Comparison of ENCODE assay signal across 10 cellular contexts in the genomic region with DNA sequence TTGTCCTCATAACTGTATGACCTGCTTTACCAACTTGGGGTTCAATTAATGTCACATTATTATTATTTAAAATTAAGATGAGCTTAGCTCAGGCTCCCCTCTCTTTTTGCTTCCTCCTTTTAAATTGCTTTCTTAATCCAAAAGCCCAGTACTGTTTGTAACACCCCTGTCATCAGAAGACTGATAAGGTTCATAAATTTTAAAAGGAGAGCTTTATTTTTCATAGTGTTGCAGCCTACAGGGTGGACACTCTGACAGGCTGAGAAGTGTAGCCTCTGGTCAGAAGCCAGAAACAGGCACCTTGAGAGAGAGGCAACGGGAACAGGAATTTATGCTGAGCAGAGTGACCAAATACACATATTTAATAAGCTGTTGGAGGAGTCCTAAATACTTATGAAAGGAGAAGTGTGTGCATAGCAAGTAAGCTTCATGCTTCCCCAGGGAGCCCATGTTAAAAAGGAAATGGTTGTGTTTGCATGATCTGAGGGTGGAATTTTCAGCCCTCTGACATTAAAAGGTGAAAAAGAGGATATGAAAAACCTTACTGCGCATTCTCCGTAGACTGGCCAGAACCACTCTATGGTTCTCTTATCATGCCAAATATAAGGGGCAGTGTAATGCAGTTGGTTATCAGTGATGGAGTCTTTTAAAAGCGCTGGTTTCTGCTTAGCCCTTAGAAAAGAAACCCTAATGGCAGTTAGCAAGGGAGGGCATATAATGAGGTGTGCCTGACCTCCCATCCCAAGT. TPM values are rescaled to one million over a fixed set of nuclear protein-coding genes. Genes with fewer than 3 reads are reported as not detected.
DNase-seq lines count a peak whose midpoint lies in the region; ATAC-seq and TF ChIP-seq lines count a peak whose summit lies in the region.
"Had no signal": no experiment of that assay in that cellular context is flagged by ENCODE, and none has a peak within 500 bp of the region (broad histone marks: within the 10 kb centered on the region; RNA-seq: fewer than 3 reads in every experiment).

No MANE protein-coding gene starts in this region.

- DNase-seq in vagina (ENCODE audit: extremely low spot score in 2 of 2) (no peak), coronary artery (ENCODE audit: low spot score) (no peak), NCI-H345 treated with DMSO at 0.1 percent for 48 hours (lab: John Stamatoyannopoulos, UW; ENCODE audit: unreplicated experiment) (no peak)
- no peak for DNase-seq in activated CD8-positive, alpha-beta T cell treated with anti-CD3 and anti-CD28 coated beads, Interleukin-2, amount 10 ng/mL, durations not matched to agents 7 days and 5 days
- DNase-seq: HCEC 1CT, NCI-H82 had no signal

- TF ChIP-seq CTCF in OCI-LY3 (IDR thresholded peaks at IDR 0.05; ENCODE audit: low read depth, low read length) (no peak), vagina (IDR thresholded peaks at IDR 0.05) (no peak), coronary artery (IDR thresholded peaks at IDR 0.05) (no peak)

- H3K36me3 Mint-ChIP-seq in activated CD8-positive, alpha-beta T cell treated with anti-CD3 and anti-CD28 coated beads, Interleukin-2, amount 10 ng/mL, durations not matched to agents 7 days and 5 days (ENCODE audit: low read depth): no peaks in the 10 kb centered on the region

- H2AFZ ChIP-seq in OCI-LY3 (ENCODE audit: low read depth, low read length): peak overlapping the region; percentile 61

- no peaks in the 10 kb centered on the region for H3K27me3 ChIP-seq in BLaER1
- H3K27me3 ChIP-seq in OCI-LY3 (ENCODE audit: low read depth, low read length): no peaks in the 10 kb centered on the region
- no peaks in the 10 kb centered on the region for H3K27me3 ChIP-seq in vagina

- no peak overlapping the region for H3K27ac Mint-ChIP-seq in activated CD8-positive, alpha-beta T cell treated with anti-CD3 and anti-CD28 coated beads, Interleukin-2, amount 10 ng/mL, durations not matched to agents 7 days and 5 days

- peaks cover 10% of the 10 kb centered on the region; the same call in 1 of the 2 replicates for H3K9me3 ChIP-seq in BLaER1
- 0 out of 2 replicates have a peak, but pooled peaks cover 4% of the 10 kb centered on the region for H3K9me3 ChIP-seq in OCI-LY3 (ENCODE audit: insufficient read depth, low read length)
- H3K9me3 ChIP-seq in vagina: no peaks in the 10 kb centered on the region

- H3K4me3 ChIP-seq in BLaER1: peak overlapping the region; percentile 36; the same call in 1 of the 2 replicates
- peak overlapping the region; percentile 28 for H3K4me3 ChIP-seq in OCI-LY3 (ENCODE audit: low read length)
- no peak overlapping the region for H3K4me3 ChIP-seq in vagina
- no peak overlapping the region for H3K4me3 ChIP-seq in coronary artery

- H4K20me1 ChIP-seq in BLaER1 (no peaks in the 10 kb centered on the region), OCI-LY3 (ENCODE audit: insufficient read depth, low read length) (no peaks in the 10 kb centered on the region)

- CTCF ChIA-PET in activated CD8-positive, alpha-beta T cell treated with anti-CD3 and anti-CD28 coated beads, Interleukin-2, amount 10 ng/mL, durations not matched to agents 7 days and 5 days (lab: Charles Lee): interaction anchor here (1.4 kb wide), 1 partner anchor 493 kb away, joined by 3 read pairs; no protein-coding TSS in a partner anchor

- H3K9me3 Mint-ChIP-seq in activated CD8-positive, alpha-beta T cell treated with anti-CD3 and anti-CD28 coated beads, Interleukin-2, amount 10 ng/mL, durations not matched to agents 7 days and 5 days (ENCODE audit: insufficient read depth): peaks cover 3% of the 10 kb centered on the region

- H3K4me2 ChIP-seq in BLaER1 (peak overlapping the region; percentile 80), OCI-LY3 (ENCODE audit: low read length) (peak overlapping the region; percentile 72)

- H3K27me3 Mint-ChIP-seq in activated CD8-positive, alpha-beta T cell treated with anti-CD3 and anti-CD28 coated beads, Interleukin-2, amount 10 ng/mL, durations not matched to agents 7 days and 5 days (ENCODE audit: low read depth): no peaks in the 10 kb centered on the region

- ATAC-seq in GM19351 (IDR thresholded peaks at IDR 0.05; ENCODE audit: unreplicated experiment) (peak; percentile 82), HG03039 (IDR thresholded peaks at IDR 0.05; ENCODE audit: unreplicated experiment) (peak; percentile 74)
- ATAC-seq in activated CD8-positive, alpha-beta T cell treated with anti-CD3 and anti-CD28 coated beads, Interleukin-2, amount 10 ng/mL, durations not matched to agents 7 days and 5 days: no peak

- intact Hi-C loops in vagina (cut with DNase I): no loop called here

- H3K4me1 Mint-ChIP-seq in activated CD8-positive, alpha-beta T cell treated with anti-CD3 and anti-CD28 coated beads, Interleukin-2, amount 10 ng/mL, durations not matched to agents 7 days and 5 days (ENCODE audit: low read depth): no peaks in the 10 kb centered on the region

- H3K4me1 ChIP-seq in BLaER1 (peaks cover 36% of the 10 kb centered on the region), OCI-LY3 (ENCODE audit: low read length) (peaks cover 22% of the 10 kb centered on the region), vagina (peaks cover 14% of the 10 kb centered on the region)

- H3K4me3 Mint-ChIP-seq in activated CD8-positive, alpha-beta T cell treated with anti-CD3 and anti-CD28 coated beads, Interleukin-2, amount 10 ng/mL, durations not matched to agents 7 days and 5 days: no peak overlapping the region

- H3K9ac ChIP-seq in BLaER1 (peak overlapping the region; percentile 43; the same call in 1 of the 2 replicates), OCI-LY3 (ENCODE audit: low read length) (peak overlapping the region; percentile 34; the same call in 1 of the 2 replicates)

- no peak for TF ChIP-seq POLR2A in vagina (IDR thresholded peaks at IDR 0.05)

- H3K36me3 ChIP-seq in BLaER1: no peaks in the 10 kb centered on the region
- no peaks in the 10 kb centered on the region for H3K36me3 ChIP-seq in OCI-LY3 (replicated peaks; ENCODE audit: low read depth, low read length)
- H3K36me3 ChIP-seq in vagina: no peaks in the 10 kb centered on the region

- POLR2A ChIA-PET in activated CD8-positive, alpha-beta T cell treated with anti-CD3 and anti-CD28 coated beads, Interleukin-2, amount 10 ng/mL, durations not matched to agents 7 days and 5 days (lab: Charles Lee): no interaction called here

- no peaks in the 10 kb centered on the region for H3K79me2 ChIP-seq in OCI-LY3 (ENCODE audit: low read length)

- H3K27ac ChIP-seq in BLaER1 (peak overlapping the region; percentile 62), OCI-LY3 (ENCODE audit: low read length) (peak overlapping the region; percentile 79), vagina (no peak overlapping the region), coronary artery (peak overlapping the region in 1 of 2 donors; percentile 53)

RNA-seq across cellular contexts. Expression of gene FGGY, which starts 30.5 kb away (rescaled TPM):
- total RNA-seq in vagina: 11.8 TPM
- total RNA-seq in activated CD8-positive, alpha-beta T cell treated with anti-CD3 and anti-CD28 coated beads, Interleukin-2, amount 10 ng/mL, durations not matched to agents 7 days and 5 days: 1 to 10 TPM; 8.5 to 9.4 TPM

Comparison
In these comparisons a context has a peak if more than half of its experiments do, and no peak if none do; other contexts are left out.
1. H3K4me3 ChIP-seq: peak in BLaER1 (single experiment) and OCI-LY3 (single experiment); none in vagina (0 of 2) and coronary artery (single experiment).